Comparison of ENCODE assay signal across 24 cellular contexts in genomic region chr16:21197115-21197514, GRCh38. TPM values are rescaled to one million over a fixed set of nuclear protein-coding genes. Genes with fewer than 3 reads are reported as not detected.
"Had no signal": no experiment of that assay in that cellular context is flagged by ENCODE, and none has a peak within 500 bp of the region (broad histone marks: within the 10 kb centered on the region; RNA-seq: fewer than 3 reads in every experiment).

No MANE protein-coding gene starts in this region.

- H3K9me3 Mint-ChIP-seq: activated CD4-positive, alpha-beta memory T cell treated with anti-CD3 and anti-CD28 coated beads for 36 hours; activated naive CD4-positive, alpha-beta T cell treated with anti-CD3 and anti-CD28 coated beads for 36 hours; activated naive CD8-positive, alpha-beta T cell treated with anti-CD3 and anti-CD28 coated beads, Interleukin-2, amount 10 ng/mL, durations not matched to agents 7 days and 5 days; natural killer cell treated with Interleukin-12 subunit alpha and Interleukin-12 subunit beta and Interleukin-15 and Interleukin-18, amount 100 ng/mL, for 72 hours; stimulated activated naive B cell treated with anti-CD40 and anti-IgM and Interleukin-4, amounts not matched to agents 10 μg/mL and 1 μg/mL and 100 μg/mL, for 72 hours had no signal

- H3K27ac Mint-ChIP-seq: activated CD4-positive, alpha-beta memory T cell treated with anti-CD3 and anti-CD28 coated beads for 36 hours; activated naive CD4-positive, alpha-beta T cell treated with anti-CD3 and anti-CD28 coated beads for 36 hours; activated naive CD8-positive, alpha-beta T cell treated with anti-CD3 and anti-CD28 coated beads, Interleukin-2, amount 10 ng/mL, durations not matched to agents 7 days and 5 days; endodermal cell; natural killer cell treated with Interleukin-12 subunit alpha and Interleukin-12 subunit beta and Interleukin-15 and Interleukin-18, amount 100 ng/mL, for 72 hours; progenitor cell of endocrine pancreas; stimulated activated naive B cell treated with anti-CD40 and anti-IgM and Interleukin-4, amounts not matched to agents 10 μg/mL and 1 μg/mL and 100 μg/mL, for 72 hours had no signal

- H3K4me3 Mint-ChIP-seq: activated CD4-positive, alpha-beta memory T cell treated with anti-CD3 and anti-CD28 coated beads for 36 hours; activated naive CD4-positive, alpha-beta T cell treated with anti-CD3 and anti-CD28 coated beads for 36 hours; activated naive CD8-positive, alpha-beta T cell treated with anti-CD3 and anti-CD28 coated beads, Interleukin-2, amount 10 ng/mL, durations not matched to agents 7 days and 5 days; endodermal cell; natural killer cell treated with Interleukin-12 subunit alpha and Interleukin-12 subunit beta and Interleukin-15 and Interleukin-18, amount 100 ng/mL, for 72 hours; stimulated activated naive B cell treated with anti-CD40 and anti-IgM and Interleukin-4, amounts not matched to agents 10 μg/mL and 1 μg/mL and 100 μg/mL, for 72 hours had no signal

- H3K27me3 Mint-ChIP-seq: progenitor cell of endocrine pancreas had no signal

- H3K4me1 Mint-ChIP-seq: activated naive CD8-positive, alpha-beta T cell treated with anti-CD3 and anti-CD28 coated beads, Interleukin-2, amount 10 ng/mL, durations not matched to agents 7 days and 5 days; endodermal cell had no signal

- H3K36me3 Mint-ChIP-seq: activated CD4-positive, alpha-beta memory T cell treated with anti-CD3 and anti-CD28 coated beads for 36 hours; activated naive CD8-positive, alpha-beta T cell treated with anti-CD3 and anti-CD28 coated beads, Interleukin-2, amount 10 ng/mL, durations not matched to agents 7 days and 5 days; natural killer cell treated with Interleukin-12 subunit alpha and Interleukin-12 subunit beta and Interleukin-15 and Interleukin-18, amount 100 ng/mL, for 72 hours; stimulated activated naive B cell treated with anti-CD40 and anti-IgM and Interleukin-4, amounts not matched to agents 10 μg/mL and 1 μg/mL and 100 μg/mL, for 72 hours had no signal

- DNase-seq: activated CD4-positive, alpha-beta memory T cell treated with anti-CD3 and anti-CD28 coated beads for 36 hours; activated CD4-positive, alpha-beta T cell treated with anti-CD3 and anti-CD28 coated beads for 48 hours; activated naive CD4-positive, alpha-beta T cell treated with anti-CD3 and anti-CD28 coated beads for 36 hours; activated naive CD8-positive, alpha-beta T cell treated with anti-CD3 and anti-CD28 coated beads, Interleukin-2, amount 10 ng/mL, durations not matched to agents 7 days and 5 days; activated T-cell treated with anti-CD3 and anti-CD28 coated beads, Interleukin-2, amount 50 U/mL, for 48 hours; amygdala; cerebellar nuclear complex; endodermal cell; esophagus squamous epithelium; hypothalamus; left ventricle myocardium superior; mammary epithelial cell; midbrain; stimulated activated CD4-positive, alpha-beta T cell treated with anti-CD3 and anti-CD28 coated beads, Interleukin-2, amount 100 ng/mL, for 48 hours; stimulated activated CD8-positive, alpha-beta memory T cell treated with anti-CD3 and anti-CD28 coated beads, Interleukin-4, amount 100 ng/mL, for 48 hours; stimulated activated naive B cell treated with anti-CD40 and anti-IgM and Interleukin-4, amounts not matched to agents 10 μg/mL and 1 μg/mL and 100 μg/mL, for 72 hours; transverse colon; uterus had no signal

RNA-seq across cellular contexts. Expression of gene ZP2, which starts 14.3 kb away (rescaled TPM):
- total RNA-seq: activated CD4-positive, alpha-beta memory T cell treated with anti-CD3 and anti-CD28 coated beads for 36 hours; activated naive CD4-positive, alpha-beta T cell treated with anti-CD3 and anti-CD28 coated beads for 36 hours; activated naive CD8-positive, alpha-beta T cell treated with anti-CD3 and anti-CD28 coated beads, Interleukin-2, amount 10 ng/mL, durations not matched to agents 7 days and 5 days; bronchial epithelial cell; endodermal cell; esophagus squamous epithelium; gastroesophageal sphincter; left ventricle myocardium superior; mammary epithelial cell; natural killer cell treated with Interleukin-12 subunit alpha and Interleukin-12 subunit beta and Interleukin-15 and Interleukin-18, amount 100 ng/mL, for 72 hours; osteocyte; progenitor cell of endocrine pancreas; temporal lobe had no signal

RNA-seq across cellular contexts. Expression of gene ANKS4B, which starts 36.4 kb away (rescaled TPM):
- total RNA-seq: activated CD4-positive, alpha-beta memory T cell treated with anti-CD3 and anti-CD28 coated beads for 36 hours; activated naive CD8-positive, alpha-beta T cell treated with anti-CD3 and anti-CD28 coated beads, Interleukin-2, amount 10 ng/mL, durations not matched to agents 7 days and 5 days; bronchial epithelial cell; esophagus squamous epithelium; gastroesophageal sphincter; left ventricle myocardium superior; mammary epithelial cell; natural killer cell treated with Interleukin-12 subunit alpha and Interleukin-12 subunit beta and Interleukin-15 and Interleukin-18, amount 100 ng/mL, for 72 hours; osteocyte; temporal lobe; uterus had no signal

RNA-seq across cellular contexts. Expression of gene DNAH3, which starts 46.5 kb away (rescaled TPM):
- total RNA-seq: activated CD4-positive, alpha-beta memory T cell treated with anti-CD3 and anti-CD28 coated beads for 36 hours; activated naive CD4-positive, alpha-beta T cell treated with anti-CD3 and anti-CD28 coated beads for 36 hours; activated naive CD8-positive, alpha-beta T cell treated with anti-CD3 and anti-CD28 coated beads, Interleukin-2, amount 10 ng/mL, durations not matched to agents 7 days and 5 days; osteocyte had no signal
